16 cellular contexts compared by ENCODE assay signal in genomic region chr5:17096975-17097695, GRCh38.
DNase-seq lines count a peak whose midpoint lies in the region; TF ChIP-seq lines count a peak whose summit lies in the region.
"Had no signal": no experiment of that assay in that cellular context is flagged by ENCODE, and none has a peak within 500 bp of the region (broad histone marks: within the 10 kb centered on the region; RNA-seq: fewer than 3 reads in every experiment).

No MANE protein-coding gene starts in this region.

- H4K20me1 ChIP-seq in OCI-LY7 (ENCODE audit: insufficient read depth, low read length), result no peaks in the 10 kb centered on the region

- H3K36me3 ChIP-seq in parathyroid adenoma (ENCODE audit: control insufficient read depth, insufficient read depth, low read length) (no peaks in the 10 kb centered on the region), OCI-LY7 (ENCODE audit: insufficient read depth, low read length) (no peaks in the 10 kb centered on the region)
- H3K36me3 ChIP-seq: pancreas, thyroid gland had no signal

- H3K4me1 Mint-ChIP-seq in MCF 10A (ENCODE audit: insufficient read depth, unreplicated experiment), result peaks cover 7% of the 10 kb centered on the region

- no peak overlapping the region for H3K4me3 Mint-ChIP-seq in MCF 10A (ENCODE audit: unreplicated experiment)
- H3K4me3 Mint-ChIP-seq: CD8-positive, alpha-beta T cell had no signal

- no peaks in the 10 kb centered on the region for H3K79me2 ChIP-seq in parathyroid adenoma
- H3K79me2 ChIP-seq in OCI-LY7 (ENCODE audit: insufficient read depth, low read depth, low read length), result no peaks in the 10 kb centered on the region

- no peak overlapping the region for H3K4me2 ChIP-seq in parathyroid adenoma (ENCODE audit: low read length)
- H3K4me2 ChIP-seq in OCI-LY7 (ENCODE audit: low read length), result no peak overlapping the region

- no peak for TF ChIP-seq CTCF in epithelial cell of proximal tubule (conservative IDR thresholded peaks at IDR 0.05; ENCODE audit: low read depth, low read length)
- no peak for TF ChIP-seq CTCF in parathyroid adenoma (IDR thresholded peaks at IDR 0.05)
- TF ChIP-seq CTCF in dorsolateral prefrontal cortex (IDR thresholded peaks at IDR 0.05 in 54 of 56, conservative IDR thresholded peaks at IDR 0.05 in 2 of 56; ENCODE audit: low read depth in 1 of 56, partially characterized antibody in 56 of 56), result no peak
- TF ChIP-seq CTCF in OCI-LY7 (conservative IDR thresholded peaks at IDR 0.05; ENCODE audit: low read length), result no peak
- TF ChIP-seq CTCF in MCF 10A (IDR thresholded peaks at IDR 0.05; ENCODE audit: unreplicated experiment), result no peak

- H3K27ac Mint-ChIP-seq in MCF 10A (ENCODE audit: low read depth, unreplicated experiment), result no peak overlapping the region
- H3K27ac Mint-ChIP-seq: CD8-positive, alpha-beta T cell; IgD-negative memory B cell had no signal

- no peaks in the 10 kb centered on the region for H3K36me3 Mint-ChIP-seq in MCF 10A (ENCODE audit: insufficient read depth, unreplicated experiment)
- H3K36me3 Mint-ChIP-seq: CD8-positive, alpha-beta T cell; IgD-negative memory B cell had no signal

- H3K9ac ChIP-seq in parathyroid adenoma, result no peak overlapping the region

- H3K27me3 ChIP-seq in parathyroid adenoma (ENCODE audit: control insufficient read depth, insufficient read depth, low read length), result no peaks in the 10 kb centered on the region
- no peaks in the 10 kb centered on the region for H3K27me3 ChIP-seq in dorsolateral prefrontal cortex
- H3K27me3 ChIP-seq: body of pancreas, pancreas, thyroid gland had no signal

- intact Hi-C loops in dorsolateral prefrontal cortex (cut with DNase I), result no loop called here
- intact Hi-C loops in OCI-LY7 (cut with micrococcal nuclease; ENCODE audit: unreplicated experiment), result no loop called here
- intact Hi-C loops in MCF 10A (cut with micrococcal nuclease), result no loop called here

- H3K4me1 ChIP-seq in parathyroid adenoma (no peaks in the 10 kb centered on the region), OCI-LY7 (ENCODE audit: insufficient read depth, low read length, poor library complexity, severe bottlenecking) (no peaks in the 10 kb centered on the region)
- H3K4me1 ChIP-seq: body of pancreas, pancreas had no signal

- peak overlapping the region; percentile 11 for H3K4me3 ChIP-seq in epithelial cell of proximal tubule (ENCODE audit: low read depth, low read length)
- H3K4me3 ChIP-seq in parathyroid adenoma (ENCODE audit: low read depth, low read length), result no peak overlapping the region
- H3K4me3 ChIP-seq in dorsolateral prefrontal cortex, result peak overlapping the region in 5 of 59 donors; percentile 9 to 49 (median 16)
- H3K4me3 ChIP-seq in OCI-LY7 (ENCODE audit: low read depth, low read length, poor library complexity, severe bottlenecking), result no peak overlapping the region
- H3K4me3 ChIP-seq: body of pancreas, lung, pancreas, thyroid gland had no signal

- H2AFZ ChIP-seq in parathyroid adenoma, result peak overlapping the region; percentile 45
- no peak overlapping the region for H2AFZ ChIP-seq in OCI-LY7 (ENCODE audit: low read length)

- H3K9me2 ChIP-seq in OCI-LY7 (ENCODE audit: insufficient read depth, low read length), result no peaks in the 10 kb centered on the region

- DNase-seq in NCI-H1092 (lab: John Stamatoyannopoulos, UW) (peak; percentile 71), NCI-H748 (lab: John Stamatoyannopoulos, UW; ENCODE audit: unreplicated experiment) (peak; percentile 97), epithelial cell of proximal tubule (ENCODE audit: low read depth) (peak; percentile 53), dorsolateral prefrontal cortex (no peak), OCI-LY7 (ENCODE audit: low spot score) (no peak), MCF 10A (ENCODE audit: unreplicated experiment) (no peak)
- DNase-seq in activated CD4-positive, alpha-beta T cell treated with anti-CD3 and anti-CD28 coated beads, Interleukin-2, amount 50 U/mL, for 1 hour, result no peak
- DNase-seq: CD8-positive, alpha-beta T cell; NCI-H1694; pancreas; stimulated activated CD4-positive, alpha-beta T cell treated with anti-CD3 and anti-CD28 coated beads, Interleukin-15, amount 100 ng/mL, for 24 hours had no signal

- POLR2A ChIA-PET in OCI-LY7 (lab: Charles Lee), result no interaction called here
- POLR2A ChIA-PET in MCF 10A (lab: Yijun Ruan, JAX), result no interaction called here

- H3K27ac ChIP-seq in parathyroid adenoma, result no peak overlapping the region
- H3K27ac ChIP-seq in dorsolateral prefrontal cortex, result no peak overlapping the region
- no peak overlapping the region for H3K27ac ChIP-seq in OCI-LY7 (ENCODE audit: low read depth, low read length, poor library complexity, severe bottlenecking)
- H3K27ac ChIP-seq: body of pancreas, pancreas, thyroid gland had no signal

- BruUV-seq in OCI-LY7 (replicated peaks; lab: Mats Ljungman, UMichigan) (no TSS peak), MCF 10A (replicated peaks; lab: Mats Ljungman, UMichigan) (no TSS peak)

- H3K27me3 Mint-ChIP-seq in MCF 10A (ENCODE audit: insufficient read depth, unreplicated experiment), result no peaks in the 10 kb centered on the region

- H3K9me3 ChIP-seq in parathyroid adenoma (ENCODE audit: control insufficient read depth, low read length) (no peaks in the 10 kb centered on the region), OCI-LY7 (ENCODE audit: low read length) (no peaks in the 10 kb centered on the region)
- H3K9me3 ChIP-seq: body of pancreas, pancreas, thyroid gland had no signal

- H3K9me3 Mint-ChIP-seq in MCF 10A (ENCODE audit: unreplicated experiment), result no peaks in the 10 kb centered on the region
- H3K9me3 Mint-ChIP-seq: CD8-positive, alpha-beta T cell; IgD-negative memory B cell had no signal

- CTCF ChIA-PET in OCI-LY7 (lab: Charles Lee; ENCODE audit: unreplicated experiment) (no interaction called here), MCF 10A (lab: Yijun Ruan, JAX) (no interaction called here)

Comparison
In these comparisons a context has a peak if more than half of its experiments do, and no peak if none do; other contexts are left out.
1. DNase-seq: peak in NCI-H1092 (single experiment), NCI-H748 (single experiment) and epithelial cell of proximal tubule (single experiment); none in dorsolateral prefrontal cortex (0 of 10), OCI-LY7 (single experiment), activated CD4-positive, alpha-beta T cell treated with anti-CD3 and anti-CD28 coated beads, Interleukin-2, amount 50 U/mL, for 1 hour (single experiment) and MCF 10A (single experiment).